Comparison of ENCODE assay signal across 2 cellular contexts in genomic region chr12:76762556-76762955, GRCh38.
TF ChIP-seq lines count a peak whose summit lies in the region.

No MANE protein-coding gene starts in this region.

TF ChIP-seq in HCT116, 20 proteins besides CTCF, POLR2A, EP300 and RAD21:
- TF ChIP-seq SIN3A (IDR thresholded peaks at IDR 0.05; ENCODE audit: low read depth) (no peak), JUND (IDR thresholded peaks at IDR 0.05) (no peak), EZH2 (IDR thresholded peaks at IDR 0.05) (no peak), EGR1 (IDR thresholded peaks at IDR 0.05; ENCODE audit: low read depth) (no peak), TCF7L2 (IDR thresholded peaks at IDR 0.05; ENCODE audit: borderline replicate concordance, extremely low read depth, insufficient read depth, insufficient read length) (no peak), YY1 (IDR thresholded peaks at IDR 0.05; ENCODE audit: extremely low read depth, insufficient replicate concordance, low read depth, low read length) (no peak), ZFX (IDR thresholded peaks at IDR 0.05) (no peak), SP1 (IDR thresholded peaks at IDR 0.05; ENCODE audit: low read depth) (no peak), ATF3 (IDR thresholded peaks at IDR 0.05) (no peak), ELF1 (IDR thresholded peaks at IDR 0.05; ENCODE audit: borderline replicate concordance, low read depth) (no peak), ZNF274 (IDR thresholded peaks at IDR 0.05; ENCODE audit: low read depth, low read length) (no peak), CEBPB (IDR thresholded peaks at IDR 0.05; ENCODE audit: low read depth) (no peak), CBX3 (IDR thresholded peaks at IDR 0.05; ENCODE audit: low read depth) (no peak)
- TF ChIP-seq, protein P1, sequence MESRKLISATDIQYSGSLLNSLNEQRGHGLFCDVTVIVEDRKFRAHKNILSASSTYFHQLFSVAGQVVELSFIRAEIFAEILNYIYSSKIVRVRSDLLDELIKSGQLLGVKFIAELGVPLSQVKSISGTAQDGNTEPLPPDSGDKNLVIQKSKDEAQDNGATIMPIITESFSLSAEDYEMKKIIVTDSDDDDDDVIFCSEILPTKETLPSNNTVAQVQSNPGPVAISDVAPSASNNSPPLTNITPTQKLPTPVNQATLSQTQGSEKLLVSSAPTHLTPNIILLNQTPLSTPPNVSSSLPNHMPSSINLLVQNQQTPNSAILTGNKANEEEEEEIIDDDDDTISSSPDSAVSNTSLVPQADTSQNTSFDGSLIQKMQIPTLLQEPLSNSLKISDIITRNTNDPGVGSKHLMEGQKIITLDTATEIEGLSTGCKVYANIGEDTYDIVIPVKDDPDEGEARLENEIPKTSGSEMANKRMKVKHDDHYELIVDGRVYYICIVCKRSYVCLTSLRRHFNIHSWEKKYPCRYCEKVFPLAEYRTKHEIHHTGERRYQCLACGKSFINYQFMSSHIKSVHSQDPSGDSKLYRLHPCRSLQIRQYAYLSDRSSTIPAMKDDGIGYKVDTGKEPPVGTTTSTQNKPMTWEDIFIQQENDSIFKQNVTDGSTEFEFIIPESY (IDR thresholded peaks at IDR 0.05; ENCODE audit: extremely low read depth, insufficient replicate concordance, low read length), result no peak
- TF ChIP-seq, protein P2, sequence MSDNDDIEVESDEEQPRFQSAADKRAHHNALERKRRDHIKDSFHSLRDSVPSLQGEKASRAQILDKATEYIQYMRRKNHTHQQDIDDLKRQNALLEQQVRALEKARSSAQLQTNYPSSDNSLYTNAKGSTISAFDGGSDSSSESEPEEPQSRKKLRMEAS (IDR thresholded peaks at IDR 0.05), result no peak

TF ChIP-seq in K562, 482 proteins besides CTCF, POLR2A, EP300 and RAD21:
- TF ChIP-seq E2F3 (CRISPR knock-in tag; IDR thresholded peaks at IDR 0.05) (0 out of 2 replicates have a peak, but pooled peaks have one; percentile 48), GABPB2 (CRISPR knock-in tag; conservative IDR thresholded peaks at IDR 0.05) (no peak), SPI1 (IDR thresholded peaks at IDR 0.05; ENCODE audit: borderline replicate concordance, low read depth, low read length) (peak; percentile 63; the same call in 1 of the 2 replicates)
